17 cellular contexts compared by ENCODE assay signal in genomic region chr17:10155334-10156081, GRCh38. TPM values are rescaled to one million over a fixed set of nuclear protein-coding genes. Genes with fewer than 3 reads are reported as not detected.
DNase-seq lines count a peak whose midpoint lies in the region; TF ChIP-seq lines count a peak whose summit lies in the region.
"Had no signal": no experiment of that assay in that cellular context is flagged by ENCODE, and none has a peak within 500 bp of the region (broad histone marks: within the 10 kb centered on the region; RNA-seq: fewer than 3 reads in every experiment).

No MANE protein-coding gene starts in this region.

- peaks cover 0 to 4% (median 0%) of the 10 kb centered on the region in 11 experiments; a peak in 2 of 22 replicates for H3K36me3 ChIP-seq in BLaER1 treated with 17β-estradiol and CSF1 and Interleukin-3, amounts not matched to agents 10 nM and 100 nM
- H3K36me3 ChIP-seq in MG63: no peaks in the 10 kb centered on the region
- H3K36me3 ChIP-seq: heart right ventricle, neural progenitor cell, upper lobe of left lung had no signal

- no peaks in the 10 kb centered on the region for H3K27me3 ChIP-seq in BLaER1 treated with 17β-estradiol and CSF1 and Interleukin-3, amounts not matched to agents 10 nM and 100 nM
- H3K27me3 ChIP-seq in MG63: no peaks in the 10 kb centered on the region
- H3K27me3 ChIP-seq: heart right ventricle, neural progenitor cell, upper lobe of left lung had no signal

- no peaks in the 10 kb centered on the region for H4K20me1 ChIP-seq in BLaER1 treated with 17β-estradiol and CSF1 and Interleukin-3, amounts not matched to agents 10 nM and 100 nM

- DNase-seq in MG63: peak; percentile 22
- DNase-seq in fibroblast of mammary gland (ENCODE audit: low read depth): peak; percentile 70
- DNase-seq in C1 segment of cervical spinal cord (lab: John Stamatoyannopoulos, UW): no peak
- no peak for DNase-seq in SHP77 treated with DMSO at 0.1 percent for 48 hours (lab: John Stamatoyannopoulos, UW)
- no peak for DNase-seq in AML-193 (lab: John Stamatoyannopoulos, UW)
- no peak for DNase-seq in DMS79 (lab: John Stamatoyannopoulos, UW)
- DNase-seq: activated CD4-positive, CD25-positive, alpha-beta regulatory T cell; COR-L47; NCI-H2029; NCI-H446 treated with DMSO at 0.1 percent for 48 hours; stimulated activated naive CD4-positive, alpha-beta T cell; T-helper 1 cell; upper lobe of left lung had no signal

- peak overlapping the region; percentile 76 to 84 (median 80); a peak in 21 of 22 replicates for H3K9ac ChIP-seq in BLaER1 treated with 17β-estradiol and CSF1 and Interleukin-3, amounts not matched to agents 10 nM and 100 nM
- H3K9ac ChIP-seq: neural progenitor cell had no signal

- peak overlapping the region; percentile 87 to 92 (median 90) for H3K27ac ChIP-seq in BLaER1 treated with 17β-estradiol and CSF1 and Interleukin-3, amounts not matched to agents 10 nM and 100 nM
- peak overlapping the region in 14 of 21 experiments; percentile 13 to 83 (median 69) for H3K27ac ChIP-seq in skin epidermis
- H3K27ac ChIP-seq: neural progenitor cell had no signal

- peaks cover 68 to 98% (median 94%) of the 10 kb centered on the region in 10 experiments for H3K4me1 ChIP-seq in BLaER1 treated with 17β-estradiol and CSF1 and Interleukin-3, amounts not matched to agents 10 nM and 100 nM
- H3K4me1 ChIP-seq: neural progenitor cell had no signal

- no peak for TF ChIP-seq CTCF in fibroblast of mammary gland (conservative IDR thresholded peaks at IDR 0.05; ENCODE audit: control insufficient read depth, insufficient read depth, low read depth, low read length)

- no peaks in the 10 kb centered on the region for H3K9me3 ChIP-seq in BLaER1 treated with 17β-estradiol and CSF1 and Interleukin-3, amounts not matched to agents 10 nM and 100 nM (replicated peaks in 1 of 11)
- no peaks in the 10 kb centered on the region for H3K9me3 ChIP-seq in MG63
- H3K9me3 ChIP-seq: heart right ventricle, upper lobe of left lung had no signal

- H3K4me2 ChIP-seq in BLaER1 treated with 17β-estradiol and CSF1 and Interleukin-3, amounts not matched to agents 10 nM and 100 nM: peak overlapping the region; percentile 88 to 98 (median 95)
- H3K4me2 ChIP-seq: neural progenitor cell had no signal

- H3K4me3 ChIP-seq in BLaER1 treated with 17β-estradiol and CSF1 and Interleukin-3, amounts not matched to agents 10 nM and 100 nM: peak overlapping the region in 2 of 10 experiments; percentile 38 to 62; a peak in 3 of 20 replicates
- H3K4me3 ChIP-seq in MG63 (no peak overlapping the region), fibroblast of mammary gland (ENCODE audit: control insufficient read depth, low read depth, low read length) (no peak overlapping the region), skin epidermis (no peak overlapping the region)
- H3K4me3 ChIP-seq: heart right ventricle, neural progenitor cell, upper lobe of left lung had no signal

RNA-seq across cellular contexts. Expression of gene GAS7, which starts 42.9 kb away (rescaled TPM):
- total RNA-seq in MG63 (2014; rRNA removed; shearing (Covaris generic); ENCODE audit: low replicate concordance): 0.91 and 8.7 TPM in 2 replicates

Comparison
In these comparisons a context has a peak if more than half of its experiments do, and no peak if none do; other contexts are left out.
1. DNase-seq: peak in MG63 (single experiment) and fibroblast of mammary gland (single experiment); none in C1 segment of cervical spinal cord (0 of 14), SHP77 treated with DMSO at 0.1 percent for 48 hours (single experiment), AML-193 (0 of 2) and DMS79 (single experiment).